26 cellular contexts compared by ENCODE assay signal in genomic region chr3:1726741-1727140, GRCh38.
"Had no signal": no experiment of that assay in that cellular context is flagged by ENCODE, and none has a peak within 500 bp of the region (broad histone marks: within the 10 kb centered on the region; RNA-seq: fewer than 3 reads in every experiment).

No MANE protein-coding gene starts in this region.

- H3K4me1 ChIP-seq: heart right ventricle, left ventricle myocardium inferior, lower lobe of right lung, right atrium auricular region, stomach, testis, thyroid gland, upper lobe of right lung had no signal

- DNase-seq: heart right ventricle; hippocampal formation; kidney glomerular epithelial cell; left cardiac atrium; left ventricle myocardium inferior; lower lobe of right lung; mammary epithelial cell; mesenchymal stem cell; naive thymus-derived CD4-positive, alpha-beta T cell; ovary; stimulated activated CD4-positive, alpha-beta T cell treated with anti-CD3 and anti-CD28 coated beads, Interleukin-12 subunit alpha, Interleukin-12 subunit beta, amount 100 ng/mL, for 4 hours; stimulated activated CD4-positive, alpha-beta T cell treated with anti-CD3 and anti-CD28 coated beads, Interleukin-15, amount 100 ng/mL, for 24 hours; stimulated activated CD4-positive, alpha-beta T cell treated with anti-CD3 and anti-CD28 coated beads, Interleukin-2, amount 100 ng/mL, for 24 hours; stimulated activated CD4-positive, alpha-beta T cell treated with anti-CD3 and anti-CD28 coated beads, Interleukin-4, amount 100 ng/mL, for 1 hour; stimulated activated naive B cell treated with anti-CD40 and anti-IgM and Interleukin-4, amounts not matched to agents 10 μg/mL and 1 μg/mL and 100 μg/mL, for 72 hours; stimulated activated naive CD8-positive, alpha-beta T cell treated with anti-CD3 and anti-CD28 coated beads, Interleukin-15, Interleukin-2, amounts not matched to agents 100 U/mL and 50 U/mL, for 24 hours; stomach; testis; thyroid gland; trophoblast cell; upper lobe of right lung had no signal

- H3K4me3 ChIP-seq: heart right ventricle, left ventricle myocardium inferior, lower lobe of right lung, ovary, right atrium auricular region, skin epidermis, stomach, testis, thyroid gland, upper lobe of right lung had no signal

- H3K4me1 Mint-ChIP-seq: naive thymus-derived CD4-positive, alpha-beta T cell; stimulated activated naive B cell treated with anti-CD40 and anti-IgM and Interleukin-4, amounts not matched to agents 10 μg/mL and 1 μg/mL and 100 μg/mL, for 72 hours had no signal

- H3K27me3 ChIP-seq: heart right ventricle, ovary, right atrium auricular region, stomach, testis, thyroid gland, upper lobe of right lung had no signal

- H3K9me3 ChIP-seq: heart right ventricle, left ventricle myocardium inferior, lower lobe of right lung, ovary, right atrium auricular region, testis, thyroid gland, upper lobe of right lung had no signal

- H3K36me3 Mint-ChIP-seq: naive thymus-derived CD4-positive, alpha-beta T cell; stimulated activated naive B cell treated with anti-CD40 and anti-IgM and Interleukin-4, amounts not matched to agents 10 μg/mL and 1 μg/mL and 100 μg/mL, for 72 hours had no signal

- ATAC-seq: heart right ventricle; left cardiac atrium; lower lobe of right lung; naive thymus-derived CD4-positive, alpha-beta T cell; natural killer cell treated with Interleukin-12 subunit alpha and Interleukin-12 subunit beta and Interleukin-15 and Interleukin-18, amount 100 ng/mL, for 72 hours; sciatic nerve; stimulated activated naive B cell treated with anti-CD40 and anti-IgM and Interleukin-4, amounts not matched to agents 10 μg/mL and 1 μg/mL and 100 μg/mL, for 72 hours; stimulated activated naive CD8-positive, alpha-beta T cell treated with anti-CD3 and anti-CD28 coated beads, Interleukin-15, Interleukin-2, amounts not matched to agents 100 U/mL and 50 U/mL, for 24 hours; upper lobe of right lung had no signal

- H3K27ac Mint-ChIP-seq: naive thymus-derived CD4-positive, alpha-beta T cell; natural killer cell treated with Interleukin-12 subunit alpha and Interleukin-12 subunit beta and Interleukin-15 and Interleukin-18, amount 100 ng/mL, for 72 hours; progenitor cell of endocrine pancreas; stimulated activated naive B cell treated with anti-CD40 and anti-IgM and Interleukin-4, amounts not matched to agents 10 μg/mL and 1 μg/mL and 100 μg/mL, for 72 hours had no signal

- H3K27me3 Mint-ChIP-seq: natural killer cell treated with Interleukin-12 subunit alpha and Interleukin-12 subunit beta and Interleukin-15 and Interleukin-18, amount 100 ng/mL, for 72 hours; progenitor cell of endocrine pancreas; stimulated activated naive B cell treated with anti-CD40 and anti-IgM and Interleukin-4, amounts not matched to agents 10 μg/mL and 1 μg/mL and 100 μg/mL, for 72 hours had no signal

- H3K27ac ChIP-seq: heart right ventricle, left ventricle myocardium inferior, lower lobe of right lung, ovary, right atrium auricular region, skin epidermis, stomach, testis, thyroid gland, upper lobe of right lung had no signal

- H3K36me3 ChIP-seq: heart right ventricle, left ventricle myocardium inferior, lower lobe of right lung, ovary, right atrium auricular region, stomach, thyroid gland, upper lobe of right lung had no signal

- H3K4me3 Mint-ChIP-seq: naive thymus-derived CD4-positive, alpha-beta T cell; natural killer cell treated with Interleukin-12 subunit alpha and Interleukin-12 subunit beta and Interleukin-15 and Interleukin-18, amount 100 ng/mL, for 72 hours; stimulated activated naive B cell treated with anti-CD40 and anti-IgM and Interleukin-4, amounts not matched to agents 10 μg/mL and 1 μg/mL and 100 μg/mL, for 72 hours had no signal
